22 cellular contexts compared by ENCODE assay signal in genomic region chr6:121365499-121366183, GRCh38.
"Had no signal": no experiment of that assay in that cellular context is flagged by ENCODE, and none has a peak within 500 bp of the region (broad histone marks: within the 10 kb centered on the region; RNA-seq: fewer than 3 reads in every experiment).

No MANE protein-coding gene starts in this region.

- H3K4me1 ChIP-seq: esophagus squamous epithelium, psoas muscle, sigmoid colon, transverse colon, upper lobe of right lung, vagina had no signal

- FAIRE-seq: endothelial cell of umbilical vein, frontal cortex, kidney had no signal

- H3K27me3 ChIP-seq: esophagus squamous epithelium, sigmoid colon, transverse colon, vagina had no signal

- H3K36me3 ChIP-seq: esophagus squamous epithelium, sigmoid colon, thoracic aorta, transverse colon, upper lobe of right lung, vagina had no signal

- H3K4me3 Mint-ChIP-seq: naive thymus-derived CD8-positive, alpha-beta T cell; nephron progenitor cell; stimulated activated naive B cell treated with anti-CD40 and anti-IgM and Interleukin-4, amounts not matched to agents 10 μg/mL and 1 μg/mL and 100 μg/mL, for 72 hours; stimulated activated naive CD8-positive, alpha-beta T cell treated with anti-CD3 and anti-CD28 coated beads, Interleukin-15, Interleukin-2, amounts not matched to agents 100 ng/mL and 50 ng/mL, for 24 hours had no signal

- H3K4me1 Mint-ChIP-seq: naive thymus-derived CD8-positive, alpha-beta T cell; nephron progenitor cell; stimulated activated naive B cell treated with anti-CD40 and anti-IgM and Interleukin-4, amounts not matched to agents 10 μg/mL and 1 μg/mL and 100 μg/mL, for 72 hours had no signal

- H3K27ac Mint-ChIP-seq: naive thymus-derived CD8-positive, alpha-beta T cell; nephron progenitor cell; stimulated activated naive B cell treated with anti-CD40 and anti-IgM and Interleukin-4, amounts not matched to agents 10 μg/mL and 1 μg/mL and 100 μg/mL, for 72 hours; stimulated activated naive CD8-positive, alpha-beta T cell treated with anti-CD3 and anti-CD28 coated beads, Interleukin-15, Interleukin-2, amounts not matched to agents 100 ng/mL and 50 ng/mL, for 24 hours had no signal

- DNase-seq: dermis blood vessel endothelial cell; effector memory CD4-positive, alpha-beta T cell; erythroblast; esophagus squamous epithelium; kidney; mesenchymal stem cell; naive thymus-derived CD8-positive, alpha-beta T cell; nephron progenitor cell; psoas muscle; right cardiac atrium; sigmoid colon; stimulated activated CD4-positive, alpha-beta T cell treated with anti-CD3 and anti-CD28 coated beads, Interleukin-4, amount 100 ng/mL, for 4 hours; stimulated activated naive B cell treated with anti-CD40 and anti-IgM and Interleukin-4, amounts not matched to agents 10 μg/mL and 1 μg/mL and 100 μg/mL, for 72 hours; transverse colon; upper lobe of right lung had no signal

- H3K27ac ChIP-seq: coronary artery, esophagus squamous epithelium, psoas muscle, sigmoid colon, thoracic aorta, transverse colon, upper lobe of right lung, vagina had no signal

- H3K9me3 Mint-ChIP-seq: naive thymus-derived CD8-positive, alpha-beta T cell; nephron progenitor cell; stimulated activated naive B cell treated with anti-CD40 and anti-IgM and Interleukin-4, amounts not matched to agents 10 μg/mL and 1 μg/mL and 100 μg/mL, for 72 hours; stimulated activated naive CD8-positive, alpha-beta T cell treated with anti-CD3 and anti-CD28 coated beads, Interleukin-15, Interleukin-2, amounts not matched to agents 100 ng/mL and 50 ng/mL, for 24 hours had no signal

- H3K36me3 Mint-ChIP-seq: naive thymus-derived CD8-positive, alpha-beta T cell; stimulated activated naive B cell treated with anti-CD40 and anti-IgM and Interleukin-4, amounts not matched to agents 10 μg/mL and 1 μg/mL and 100 μg/mL, for 72 hours had no signal

- H3K9me3 ChIP-seq: esophagus squamous epithelium, psoas muscle, sigmoid colon, thoracic aorta, transverse colon, upper lobe of right lung, vagina had no signal

- H3K4me3 ChIP-seq: coronary artery, esophagus squamous epithelium, lung, psoas muscle, sigmoid colon, thoracic aorta, transverse colon, upper lobe of right lung, vagina had no signal
